ENCODE assay signal across 27 cellular contexts in genomic region chr6:9948600-9949138, GRCh38.
"Had no signal": no experiment of that assay in that cellular context is flagged by ENCODE, and none has a peak within 500 bp of the region (broad histone marks: within the 10 kb centered on the region; RNA-seq: fewer than 3 reads in every experiment).

No MANE protein-coding gene starts in this region.

- H3K4me1 Mint-ChIP-seq: activated CD8-positive, alpha-beta memory T cell treated with anti-CD3 and anti-CD28 coated beads, Interleukin-2, amount 10 ng/mL, durations not matched to agents 7 days and 5 days; activated naive CD4-positive, alpha-beta T cell treated with anti-CD3 and anti-CD28 coated beads, Interleukin-2, amount 50 U/mL, for 24 hours; WTC11 had no signal

- H3K36me3 Mint-ChIP-seq: activated CD8-positive, alpha-beta memory T cell treated with anti-CD3 and anti-CD28 coated beads, Interleukin-2, amount 10 ng/mL, durations not matched to agents 7 days and 5 days; activated naive CD4-positive, alpha-beta T cell treated with anti-CD3 and anti-CD28 coated beads, Interleukin-2, amount 50 U/mL, for 24 hours; WTC11 had no signal

- H3K4me3 Mint-ChIP-seq: activated CD8-positive, alpha-beta memory T cell treated with anti-CD3 and anti-CD28 coated beads, Interleukin-2, amount 10 ng/mL, durations not matched to agents 7 days and 5 days; activated naive CD4-positive, alpha-beta T cell treated with anti-CD3 and anti-CD28 coated beads, Interleukin-2, amount 50 U/mL, for 24 hours; activated T-cell treated with anti-CD3 and anti-CD28 coated beads, Interleukin-2, amount 50 U/mL, for 24 hours; activated T-helper 1 cell treated with anti-CD3 and anti-CD28 coated beads, Interleukin-12 subunit alpha, Interleukin-12 subunit beta, Interleukin-2, Interleukin-4 antibody, amounts not matched to agents 30 ng/mL and 10 ng/mL and 1 ng/mL, durations not matched to agents 14 hours and 24 hours and 36 hours; T-helper 1 cell treated with Interleukin-12 subunit alpha and Interleukin-12 subunit beta and Interleukin-4 antibody, amounts not matched to agents 30 μg/mL and 1 μg/mL, for 36 hours; WTC11 had no signal

- H3K27ac Mint-ChIP-seq: activated CD8-positive, alpha-beta memory T cell treated with anti-CD3 and anti-CD28 coated beads, Interleukin-2, amount 10 ng/mL, durations not matched to agents 7 days and 5 days; activated naive CD4-positive, alpha-beta T cell treated with anti-CD3 and anti-CD28 coated beads, Interleukin-2, amount 50 U/mL, for 24 hours; activated T-cell treated with anti-CD3 and anti-CD28 coated beads, Interleukin-2, amount 50 U/mL, for 24 hours; activated T-helper 1 cell treated with anti-CD3 and anti-CD28 coated beads, Interleukin-12 subunit alpha, Interleukin-12 subunit beta, Interleukin-2, Interleukin-4 antibody, amounts not matched to agents 30 ng/mL and 10 ng/mL and 1 ng/mL, durations not matched to agents 14 hours and 24 hours and 36 hours; T-helper 1 cell treated with Interleukin-12 subunit alpha and Interleukin-12 subunit beta and Interleukin-4 antibody, amounts not matched to agents 30 μg/mL and 1 μg/mL, for 36 hours; WTC11 had no signal

- DNase-seq: activated CD4-positive, alpha-beta T cell treated with anti-CD3 and anti-CD28 coated beads for 48 hours; activated CD4-positive, alpha-beta T cell treated with anti-CD3 and anti-CD28 coated beads, Interleukin-2, amount 50 U/mL, for 48 hours; activated CD4-positive, CD25-positive, alpha-beta regulatory T cell treated with anti-CD3 and anti-CD28 coated beads, Interleukin-2, amount 50 U/mL, for 72 hours; activated CD8-positive, alpha-beta memory T cell treated with anti-CD3 and anti-CD28 coated beads, Interleukin-2, amount 10 ng/mL, durations not matched to agents 7 days and 5 days; activated effector memory CD4-positive, alpha-beta T cell treated with Interleukin-2 at 50 U/mL for 16 hours; activated naive CD4-positive, alpha-beta T cell; activated T-cell treated with anti-CD3 and anti-CD28 coated beads, Interleukin-2, amount 50 U/mL, for 24 hours; aorta; caudate nucleus; colonic mucosa; MG63; MV-4-11; NCI-H1092 treated with DMSO at 0.1 percent for 48 hours; NCI-H1417 treated with DMSO at 0.1 percent for 48 hours; NCI-H1694; NCI-H2029; NCI-H2107; NCI-H2171 treated with DMSO at 0.1 percent for 48 hours; NCI-H446; NCI-H524 treated with DMSO at 0.1 percent for 48 hours; NCI-H82; PC-3; SW 1271 had no signal

- H3K27me3 Mint-ChIP-seq: activated CD8-positive, alpha-beta memory T cell treated with anti-CD3 and anti-CD28 coated beads, Interleukin-2, amount 10 ng/mL, durations not matched to agents 7 days and 5 days; activated naive CD4-positive, alpha-beta T cell treated with anti-CD3 and anti-CD28 coated beads, Interleukin-2, amount 50 U/mL, for 24 hours; activated T-cell treated with anti-CD3 and anti-CD28 coated beads, Interleukin-2, amount 50 U/mL, for 24 hours had no signal
